8 cellular contexts compared by ENCODE assay signal in genomic region chr6:160519603-160520042, GRCh38.
A peak's percentile ranks its signal among the peaks of the same experiment; 100 is the strongest.
DNase-seq lines count a peak whose midpoint lies in the region; ATAC-seq and TF ChIP-seq lines count a peak whose summit lies in the region.

No MANE protein-coding gene starts in this region.

- peak overlapping the region; percentile 61 for H3K4me3 ChIP-seq in LNCaP clone FGC (ENCODE audit: low read depth, low read length)

- TF ChIP-seq CTCF in LNCaP clone FGC (IDR thresholded peaks at IDR 0.05; ENCODE audit: control insufficient read depth, extremely low read depth, insufficient read depth) = peak; percentile 87

- H3K4me3 Mint-ChIP-seq in central memory CD8-positive, alpha-beta T cell = peak overlapping the region; percentile 91

- no peaks in the 10 kb centered on the region for H3K9me3 Mint-ChIP-seq in central memory CD8-positive, alpha-beta T cell

- H3K4me1 Mint-ChIP-seq in central memory CD8-positive, alpha-beta T cell = peaks cover 49% of the 10 kb centered on the region

- ATAC-seq in GM21786 (IDR thresholded peaks at IDR 0.05; ENCODE audit: unreplicated experiment) = peak; percentile 86
- ATAC-seq in central memory CD8-positive, alpha-beta T cell (replicated peaks; ENCODE audit: extremely low read depth, poor library complexity, severe bottlenecking) = peak; percentile 71

- H3K27ac Mint-ChIP-seq in central memory CD8-positive, alpha-beta T cell (ENCODE audit: low read depth) = peak overlapping the region; percentile 98

- peaks cover 9% of the 10 kb centered on the region for H3K36me3 Mint-ChIP-seq in central memory CD8-positive, alpha-beta T cell (ENCODE audit: insufficient read depth)

- H3K27me3 Mint-ChIP-seq in central memory CD8-positive, alpha-beta T cell = peaks cover 8% of the 10 kb centered on the region

- DNase-seq in NCI-H748 treated with DMSO at 0.1 percent for 48 hours (lab: John Stamatoyannopoulos, UW) (peak; percentile 34), NCI-H748 (lab: John Stamatoyannopoulos, UW; ENCODE audit: unreplicated experiment) (no peak), LNCaP clone FGC (ENCODE audit: low read depth) (no peak), mucosa of gallbladder (ENCODE audit: low spot score) (peak; percentile 80), NCI-H2227 treated with DMSO at 0.1 percent for 48 hours (lab: John Stamatoyannopoulos, UW) (no peak), OCI-M2 (lab: John Stamatoyannopoulos, UW; ENCODE audit: unreplicated experiment) (no peak)
- peak in 1 of 2 donors; percentile 71 for DNase-seq in central memory CD8-positive, alpha-beta T cell (ENCODE audit: low spot score in 2 of 2)

Comparison
In these comparisons a context has a peak if more than half of its experiments do, and no peak if none do; other contexts are left out.
1. DNase-seq: peak in NCI-H748 treated with DMSO at 0.1 percent for 48 hours (single experiment) and mucosa of gallbladder (single experiment); none in NCI-H748 (single experiment), LNCaP clone FGC (single experiment), NCI-H2227 treated with DMSO at 0.1 percent for 48 hours (single experiment) and OCI-M2 (single experiment).